29 cellular contexts compared by ENCODE assay signal in the genomic region with DNA sequence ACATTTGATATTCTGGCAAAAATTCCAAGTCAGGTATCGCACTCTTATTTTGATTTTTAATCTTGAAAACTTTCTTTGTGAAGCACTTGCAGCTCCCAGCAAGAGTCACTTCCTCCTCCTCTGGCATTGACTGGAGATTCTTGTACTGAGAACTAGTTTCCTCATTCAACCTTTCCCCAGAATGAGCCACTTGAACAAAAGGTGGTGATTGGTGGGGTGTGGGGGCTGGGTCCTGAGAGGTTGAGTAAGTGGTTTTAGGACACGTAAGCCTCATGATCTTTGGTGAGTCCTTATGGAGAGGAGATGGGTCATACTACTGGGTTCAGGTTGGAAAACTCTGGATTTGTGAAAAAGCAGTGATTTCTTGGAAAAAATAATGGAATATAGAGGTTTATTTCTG. TPM values are rescaled to one million over a fixed set of nuclear protein-coding genes. Genes with fewer than 3 reads are reported as not detected.
"Had no signal": no experiment of that assay in that cellular context is flagged by ENCODE, and none has a peak within 500 bp of the region (broad histone marks: within the 10 kb centered on the region; RNA-seq: fewer than 3 reads in every experiment).

No MANE protein-coding gene starts in this region.

- H3K27me3 ChIP-seq: ascending aorta, body of pancreas, cardiac muscle cell had no signal

- H3K36me3 ChIP-seq: ascending aorta, cardiac muscle cell, SJSA1 had no signal

- H3K9me3 Mint-ChIP-seq: activated naive CD8-positive, alpha-beta T cell treated with anti-CD3 and anti-CD28 coated beads, Interleukin-2, amount 50 U/mL, for 24 hours; activated T-cell treated with anti-CD3 and anti-CD28 coated beads, Interleukin-2, amount 50 U/mL, for 4 hours; T-helper 2 cell treated with Interferon-gamma antibody and Interleukin-4, amounts not matched to agents 5 μg/mL and 100 μg/mL, for 36 hours had no signal

- H3K36me3 Mint-ChIP-seq: activated CD4-positive, alpha-beta memory T cell treated with anti-CD3 and anti-CD28 coated beads for 36 hours had no signal

- H3K4me1 ChIP-seq: ascending aorta, body of pancreas, SJSA1 had no signal

- H3K4me3 ChIP-seq: ascending aorta, body of pancreas, cardiac muscle cell, SJSA1 had no signal

- H3K4me1 Mint-ChIP-seq: activated CD4-positive, alpha-beta T cell treated with anti-CD3 and anti-CD28 coated beads, Interleukin-2, amount 10 ng/mL, durations not matched to agents 24 days and 14 days; activated naive CD8-positive, alpha-beta T cell treated with anti-CD3 and anti-CD28 coated beads, Interleukin-2, amount 50 U/mL, for 24 hours had no signal

- H3K27ac Mint-ChIP-seq: activated CD4-positive, alpha-beta memory T cell treated with anti-CD3 and anti-CD28 coated beads for 36 hours; activated CD4-positive, alpha-beta T cell treated with anti-CD3 and anti-CD28 coated beads, Interleukin-2, amount 10 ng/mL, durations not matched to agents 24 days and 14 days; activated naive CD4-positive, alpha-beta T cell treated with anti-CD3 and anti-CD28 coated beads, Interleukin-2, amount 50 U/mL, for 72 hours; activated naive CD8-positive, alpha-beta T cell treated with anti-CD3 and anti-CD28 coated beads, Interleukin-2, amount 50 U/mL, for 24 hours; T-helper 2 cell treated with Interferon-gamma antibody and Interleukin-4, amounts not matched to agents 5 μg/mL and 100 μg/mL, for 36 hours had no signal

- H3K4me3 Mint-ChIP-seq: activated CD4-positive, alpha-beta memory T cell treated with anti-CD3 and anti-CD28 coated beads for 36 hours; activated CD4-positive, alpha-beta T cell treated with anti-CD3 and anti-CD28 coated beads, Interleukin-2, amount 10 ng/mL, durations not matched to agents 24 days and 14 days; activated naive CD8-positive, alpha-beta T cell treated with anti-CD3 and anti-CD28 coated beads, Interleukin-2, amount 50 U/mL, for 24 hours; activated T-cell treated with anti-CD3 and anti-CD28 coated beads, Interleukin-2, amount 50 U/mL, for 4 hours; T-helper 2 cell treated with Interferon-gamma antibody and Interleukin-4, amounts not matched to agents 5 μg/mL and 100 μg/mL, for 36 hours had no signal

- ATAC-seq: activated naive CD4-positive, alpha-beta T cell treated with anti-CD3 and anti-CD28 coated beads, Interleukin-2, amount 50 U/mL, for 72 hours; activated naive CD8-positive, alpha-beta T cell treated with anti-CD3 and anti-CD28 coated beads, Interleukin-2, amount 50 U/mL, for 24 hours; activated T-cell treated with anti-CD3 and anti-CD28 coated beads, Interleukin-2, amount 50 U/mL, for 4 hours; body of pancreas; Panc1; SK-N-SH treated with all-trans-retinoic acid at 6 μM for 48 hours had no signal

- DNase-seq: activated CD4-positive, alpha-beta memory T cell treated with anti-CD3 and anti-CD28 coated beads for 36 hours; activated CD4-positive, alpha-beta T cell treated with anti-CD3 and anti-CD28 coated beads for 1 hour; activated CD4-positive, alpha-beta T cell treated with anti-CD3 and anti-CD28 coated beads, Interleukin-2, amount 10 ng/mL, durations not matched to agents 24 days and 14 days; activated CD8-positive, alpha-beta memory T cell treated with anti-CD3 and anti-CD28 coated beads for 24 hours; activated effector memory CD4-positive, alpha-beta T cell treated with anti-CD3 and anti-CD28 coated beads, Interleukin-2, amount 50 U/mL, for 16 hours; activated naive CD4-positive, alpha-beta T cell treated with Interleukin-2 at 50 U/mL for 16 hours; activated naive CD8-positive, alpha-beta T cell treated with anti-CD3 and anti-CD28 coated beads, Interleukin-2, amount 50 U/mL, for 24 hours; activated T-cell treated with anti-CD3 and anti-CD28 coated beads, Interleukin-2, amount 50 U/mL, for 4 hours; amniotic stem cell; body of pancreas; KG1; NCI-H1092; NCI-H1417; NCI-H1930; NCI-H2171; NCI-H226; NCI-H526; NCI-H82; SHP77; SW 1271 had no signal

- H3K9me3 ChIP-seq: ascending aorta, body of pancreas, SJSA1 had no signal

- H3K27ac ChIP-seq: ascending aorta, body of pancreas, cardiac muscle cell, SJSA1 had no signal

RNA-seq across cellular contexts. Expression of gene ONECUT1, which starts 32.3 kb away (rescaled TPM):
- total RNA-seq: activated CD4-positive, alpha-beta memory T cell treated with anti-CD3 and anti-CD28 coated beads for 36 hours; activated CD4-positive, alpha-beta T cell treated with anti-CD3 and anti-CD28 coated beads, Interleukin-2, amount 10 ng/mL, durations not matched to agents 24 days and 14 days; activated naive CD4-positive, alpha-beta T cell treated with anti-CD3 and anti-CD28 coated beads, Interleukin-2, amount 50 U/mL, for 72 hours; LHCN-M2; SJSA1; T-helper 1 cell treated with Interleukin-12 subunit alpha and Interleukin-12 subunit beta and Interleukin-4 antibody, amounts not matched to agents 30 ng/mL and 1 ng/mL, for 36 hours had no signal
- polyA plus RNA-seq: cardiac muscle cell had no signal
